ENCODE assay signal across 8 cellular contexts in the genomic region with DNA sequence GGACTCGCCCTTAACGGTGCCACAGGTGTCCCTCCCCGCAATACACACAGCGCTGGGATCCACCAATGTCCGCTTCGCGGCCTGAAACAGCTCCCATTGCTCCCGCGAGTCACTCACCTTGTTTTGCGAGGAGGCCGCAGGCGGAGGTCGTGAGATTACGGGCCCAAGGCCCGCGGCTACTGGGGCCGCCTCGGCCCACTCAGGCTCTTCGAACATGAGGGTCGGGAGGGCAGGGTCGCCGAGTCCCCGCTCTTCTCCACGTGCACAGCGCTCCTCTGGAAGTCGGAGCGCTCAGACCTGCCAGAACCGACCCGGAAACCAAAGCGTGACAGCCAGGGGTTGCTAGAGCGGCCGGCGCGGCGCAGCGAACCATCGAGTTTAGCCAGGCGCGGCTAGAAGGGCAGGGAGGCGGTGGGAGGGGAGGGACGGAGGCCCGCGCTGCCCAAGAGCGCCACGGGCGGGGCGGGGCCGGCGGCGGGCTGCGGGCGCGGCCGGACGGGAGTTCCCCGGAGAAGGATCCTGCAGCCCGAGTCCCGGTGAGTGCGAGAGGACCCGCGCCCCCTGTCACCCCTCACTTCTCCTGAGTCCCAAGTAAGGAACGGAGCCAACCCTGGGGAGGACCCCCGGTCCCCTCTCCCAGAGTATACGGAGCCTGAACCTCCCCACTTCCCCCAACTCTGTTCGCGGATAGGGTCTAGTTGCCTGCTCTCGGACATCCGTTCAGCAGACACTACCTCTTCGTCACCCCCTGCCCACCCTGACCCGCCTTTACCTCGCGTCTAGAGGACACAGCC. TPM values are rescaled to one million over a fixed set of nuclear protein-coding genes. Genes with fewer than 3 reads are reported as not detected.
DNase-seq lines count a peak whose midpoint lies in the region; ATAC-seq and TF ChIP-seq lines count a peak whose summit lies in the region.

Gene ILK, plus strand, starts transcription at position 488 of the 794 bp plus-strand sequence. CDS start 498 bp downstream, outside the sequence.
Gene RRP8, minus strand, starts transcription at position 330 of the 794 bp plus-strand sequence. Its CDS starts 114 bp downstream, at position 216.

- H3K27ac ChIP-seq in liver (ENCODE audit: low read depth in 1 of 2, low read length in 2 of 2): peak within 1 kb of the TSS; percentile 66 to 94

- no peaks in the 10 kb centered on the region for H3K27me3 ChIP-seq in liver (ENCODE audit: control insufficient read depth in 4 of 4, insufficient read depth in 4 of 4, low read length in 3 of 4)

- H3K9ac ChIP-seq in liver (ENCODE audit: low read depth in 1 of 2, low read length in 2 of 2): peak within 1 kb of the TSS; percentile 97 to 98

- TF ChIP-seq RAD21 in liver (IDR thresholded peaks at IDR 0.05): peak; percentile 60 to 68

- H3K9me3 ChIP-seq in liver (ENCODE audit: control insufficient read depth in 4 of 4, low read length in 3 of 4): no peaks in the 10 kb centered on the region

- peak within 1 kb of the TSS; percentile 59 to 98 (median 70) for H3K4me3 ChIP-seq in liver (ENCODE audit: low read depth in 1 of 3, low read length in 3 of 3)

- ATAC-seq in GM19328 (IDR thresholded peaks at IDR 0.05; ENCODE audit: unreplicated experiment) (peak; percentile 73), HG03460 (IDR thresholded peaks at IDR 0.05; ENCODE audit: unreplicated experiment) (peak; percentile 62)

- TF ChIP-seq CTCF in liver (IDR thresholded peaks at IDR 0.05; ENCODE audit: low read depth, low read length, missing input control): no peak

- WGBS in liver: under 1% methylated on average over 72 of the region's 72 CpGs

- H3K4me1 ChIP-seq in liver (ENCODE audit: control insufficient read depth in 4 of 4, insufficient read depth in 4 of 4, low read length in 3 of 4): peaks cover 9 to 68% (median 50%) of the 10 kb centered on the region in 4 donors

- DNase-seq in C1 segment of cervical spinal cord (lab: John Stamatoyannopoulos, UW): peak; percentile 34 to 90 (median 87)
- DNase-seq in NCI-H69 (lab: John Stamatoyannopoulos, UW): peak; percentile 95
- peak; percentile 69 to 80 for DNase-seq in activated CD4-positive, alpha-beta T cell treated with anti-CD3 and anti-CD28 coated beads, Interleukin-2, amount 50 U/mL, for 24 hours (ENCODE audit: low read depth in 1 of 2, low spot score in 1 of 2)
- DNase-seq in dermis blood vessel endothelial cell: peak; percentile 95
- peak; percentile 86 for DNase-seq in stimulated activated CD4-positive, alpha-beta T cell treated with anti-CD3 and anti-CD28 coated beads, Interleukin-4, amount 100 ng/mL, for 1 hour

- peaks cover 0 to 31% (median 20%) of the 10 kb centered on the region in 4 donors for H3K36me3 ChIP-seq in liver (ENCODE audit: control insufficient read depth in 4 of 4, insufficient read depth in 3 of 4, low read depth in 1 of 4, low read length in 3 of 4)

TF ChIP-seq in liver, 16 proteins besides CTCF, POLR2A, EP300 and RAD21:
- TF ChIP-seq GABPA (IDR thresholded peaks at IDR 0.05 in 1 of 2, conservative IDR thresholded peaks at IDR 0.05 in 1 of 2) (peak in 1 of 2 donors; percentile 83), ZBTB33 (IDR thresholded peaks at IDR 0.05) (peak; percentile 36), JUND (IDR thresholded peaks at IDR 0.05) (no peak), NR2F2 (IDR thresholded peaks at IDR 0.05) (no peak), TAF1 (conservative IDR thresholded peaks at IDR 0.05) (peak; percentile 56), ATF3 (IDR thresholded peaks at IDR 0.05) (no peak), FOXA2 (IDR thresholded peaks at IDR 0.05) (no peak), EGR1 (IDR thresholded peaks at IDR 0.05; ENCODE audit: low read depth in 2 of 2) (no peak), SP1 (IDR thresholded peaks at IDR 0.05) (peak; percentile 41), RXRA (IDR thresholded peaks at IDR 0.05) (peak in 1 of 2 donors; percentile 16), HNF4G (IDR thresholded peaks at IDR 0.05) (no peak), YY1 (IDR thresholded peaks at IDR 0.05) (peak; percentile 69), HNF4A (conservative IDR thresholded peaks at IDR 0.05) (peak in 1 of 2 donors; percentile 25), FOXA1 (IDR thresholded peaks at IDR 0.05) (no peak)
- TF ChIP-seq, protein P1, sequence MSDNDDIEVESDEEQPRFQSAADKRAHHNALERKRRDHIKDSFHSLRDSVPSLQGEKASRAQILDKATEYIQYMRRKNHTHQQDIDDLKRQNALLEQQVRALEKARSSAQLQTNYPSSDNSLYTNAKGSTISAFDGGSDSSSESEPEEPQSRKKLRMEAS (IDR thresholded peaks at IDR 0.05): peak; percentile 81
- TF ChIP-seq, protein P2, sequence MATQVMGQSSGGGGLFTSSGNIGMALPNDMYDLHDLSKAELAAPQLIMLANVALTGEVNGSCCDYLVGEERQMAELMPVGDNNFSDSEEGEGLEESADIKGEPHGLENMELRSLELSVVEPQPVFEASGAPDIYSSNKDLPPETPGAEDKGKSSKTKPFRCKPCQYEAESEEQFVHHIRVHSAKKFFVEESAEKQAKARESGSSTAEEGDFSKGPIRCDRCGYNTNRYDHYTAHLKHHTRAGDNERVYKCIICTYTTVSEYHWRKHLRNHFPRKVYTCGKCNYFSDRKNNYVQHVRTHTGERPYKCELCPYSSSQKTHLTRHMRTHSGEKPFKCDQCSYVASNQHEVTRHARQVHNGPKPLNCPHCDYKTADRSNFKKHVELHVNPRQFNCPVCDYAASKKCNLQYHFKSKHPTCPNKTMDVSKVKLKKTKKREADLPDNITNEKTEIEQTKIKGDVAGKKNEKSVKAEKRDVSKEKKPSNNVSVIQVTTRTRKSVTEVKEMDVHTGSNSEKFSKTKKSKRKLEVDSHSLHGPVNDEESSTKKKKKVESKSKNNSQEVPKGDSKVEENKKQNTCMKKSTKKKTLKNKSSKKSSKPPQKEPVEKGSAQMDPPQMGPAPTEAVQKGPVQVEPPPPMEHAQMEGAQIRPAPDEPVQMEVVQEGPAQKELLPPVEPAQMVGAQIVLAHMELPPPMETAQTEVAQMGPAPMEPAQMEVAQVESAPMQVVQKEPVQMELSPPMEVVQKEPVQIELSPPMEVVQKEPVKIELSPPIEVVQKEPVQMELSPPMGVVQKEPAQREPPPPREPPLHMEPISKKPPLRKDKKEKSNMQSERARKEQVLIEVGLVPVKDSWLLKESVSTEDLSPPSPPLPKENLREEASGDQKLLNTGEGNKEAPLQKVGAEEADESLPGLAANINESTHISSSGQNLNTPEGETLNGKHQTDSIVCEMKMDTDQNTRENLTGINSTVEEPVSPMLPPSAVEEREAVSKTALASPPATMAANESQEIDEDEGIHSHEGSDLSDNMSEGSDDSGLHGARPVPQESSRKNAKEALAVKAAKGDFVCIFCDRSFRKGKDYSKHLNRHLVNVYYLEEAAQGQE (IDR thresholded peaks at IDR 0.05): peak; percentile 82

RNA-seq across cellular contexts. Expression of gene ILK, which starts in this region (rescaled TPM):
- 163 and 202 TPM in 2 replicates for total RNA-seq in dermis blood vessel endothelial cell
- 10 to 100 TPM; 50.5 to 69.1 TPM for total RNA-seq in liver
- 10 to 100 TPM; 29.6 to 45.9 TPM for polyA plus RNA-seq in liver

RNA-seq across cellular contexts. Expression of gene RRP8, which starts in this region (rescaled TPM):
- 15.1 and 16.0 TPM in 2 replicates for total RNA-seq in dermis blood vessel endothelial cell
- total RNA-seq in liver: 10 to 100 TPM; 10.5 to 11.9 TPM
- polyA plus RNA-seq in liver: 10 to 100 TPM; 10.3 to 12.6 TPM

Comparison
In these comparisons a context has a peak if more than half of its experiments do, and no peak if none do; other contexts are left out.
1. Peak in every context shown above with its lines: DNase-seq, ATAC-seq, H3K4me3 ChIP-seq and H3K27ac ChIP-seq.